8 cellular contexts compared by ENCODE assay signal in the genomic region with DNA sequence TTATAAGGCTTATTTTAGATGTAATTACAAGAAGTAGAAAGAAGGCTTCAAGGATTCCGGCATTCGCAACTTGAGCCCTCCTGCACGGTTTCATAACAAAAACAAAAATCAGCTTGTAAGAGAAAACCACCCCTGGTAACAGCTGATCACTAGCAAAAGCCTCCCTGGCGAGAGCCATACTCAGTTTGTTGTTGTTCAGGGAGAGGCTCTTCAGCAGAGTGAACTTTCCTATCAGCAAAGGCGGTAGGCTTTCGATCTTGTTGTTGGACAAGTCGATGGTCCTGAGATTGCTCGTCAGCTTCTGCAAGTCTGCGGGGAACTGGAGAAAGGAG. TPM values are rescaled to one million over a fixed set of nuclear protein-coding genes. Genes with fewer than 3 reads are reported as not detected.
DNase-seq lines count a peak whose midpoint lies in the region; ATAC-seq and TF ChIP-seq lines count a peak whose summit lies in the region.

No MANE protein-coding gene starts in this region.

- H3K4me1 ChIP-seq in SJCRH30 = peaks cover 7% of the 10 kb centered on the region

- ATAC-seq in GM19397 (IDR thresholded peaks at IDR 0.05; ENCODE audit: unreplicated experiment) (peak; percentile 3), esophagus mucosa (peak; percentile 12), HG02571 (IDR thresholded peaks at IDR 0.05; ENCODE audit: unreplicated experiment) (no peak), HG02763 (IDR thresholded peaks at IDR 0.05; ENCODE audit: unreplicated experiment) (no peak)

- peak overlapping the region; percentile 96 for H3K27ac Mint-ChIP-seq in nephron progenitor cell

- H3K27ac ChIP-seq in SJCRH30 = peak overlapping the region; percentile 74

- TF ChIP-seq CTCF in nephron progenitor cell (IDR thresholded peaks at IDR 0.05) = no peak

- H3K36me3 ChIP-seq in SJCRH30 = peaks cover 7% of the 10 kb centered on the region; the same call in 1 of the 2 replicates

- H3K27me3 ChIP-seq in SJCRH30 = no peaks in the 10 kb centered on the region

- H3K36me3 Mint-ChIP-seq in nephron progenitor cell (ENCODE audit: low read depth) = peaks cover 9% of the 10 kb centered on the region

- DNase-seq in A172 (ENCODE audit: low spot score) (peak; percentile 23), SJCRH30 (peak in 1 of 2 experiments; percentile 60), nephron progenitor cell (no peak), 8988T (no peak)

- no peaks in the 10 kb centered on the region for H3K9me3 ChIP-seq in SJCRH30 (replicated peaks)

- H3K9me3 Mint-ChIP-seq in nephron progenitor cell = no peaks in the 10 kb centered on the region

- no peaks in the 10 kb centered on the region for H3K27me3 Mint-ChIP-seq in nephron progenitor cell (ENCODE audit: low read depth, poor library complexity)

- peaks cover 32% of the 10 kb centered on the region for H3K4me1 Mint-ChIP-seq in nephron progenitor cell

- peak overlapping the region; percentile 94 for H3K4me3 Mint-ChIP-seq in nephron progenitor cell

- H3K4me3 ChIP-seq in SJCRH30 = peak overlapping the region; percentile 93

RNA-seq across cellular contexts. Expression of a gene that starts 0.7 kb away (rescaled TPM):
- total RNA-seq in A172 (2014; rRNA removed; shearing (Covaris generic)) = 13.2 and 14.6 TPM in 2 replicates
- total RNA-seq in SJCRH30 (2014; rRNA removed; shearing (Covaris generic)) = 23.8 and 26.4 TPM in 2 replicates
- total RNA-seq in esophagus mucosa = 11.6 TPM

RNA-seq across cellular contexts. Expression of a gene that starts 0.7 kb away (rescaled TPM):
- 45.6 and 54.5 TPM in 2 replicates for total RNA-seq in A172 (2014; rRNA removed; shearing (Covaris generic))
- 54.7 and 59.2 TPM in 2 replicates for total RNA-seq in SJCRH30 (2014; rRNA removed; shearing (Covaris generic))
- total RNA-seq in esophagus mucosa = 13.1 TPM

RNA-seq across cellular contexts. Expression of a gene that starts 27.5 kb away (rescaled TPM):
- total RNA-seq in A172 (2014; rRNA removed; shearing (Covaris generic)) = 1.4 and 2.0 TPM in 2 replicates
- 11.0 and 15.2 TPM in 2 replicates for total RNA-seq in SJCRH30 (2014; rRNA removed; shearing (Covaris generic))
- 1.2 TPM for total RNA-seq in esophagus mucosa

RNA-seq across cellular contexts. Expression of a gene that starts 52.5 kb away (rescaled TPM):
- 64.1 and 77.1 TPM in 2 replicates for total RNA-seq in A172 (2014; rRNA removed; shearing (Covaris generic))
- 52.6 and 60.7 TPM in 2 replicates for total RNA-seq in SJCRH30 (2014; rRNA removed; shearing (Covaris generic))
- 34.4 TPM for total RNA-seq in esophagus mucosa

RNA-seq across cellular contexts. Expression of a gene that starts 57.0 kb away (rescaled TPM):
- total RNA-seq in A172 (2014; rRNA removed; shearing (Covaris generic)) = 37.4 and 45.4 TPM in 2 replicates
- 84.6 and 86.2 TPM in 2 replicates for total RNA-seq in SJCRH30 (2014; rRNA removed; shearing (Covaris generic))
- 23.0 TPM for total RNA-seq in esophagus mucosa

Comparison
In these comparisons a context has a peak if more than half of its experiments do, and no peak if none do; other contexts are left out.
1. ATAC-seq: peak in GM19397 (single experiment) and esophagus mucosa (single experiment); none in HG02571 (single experiment) and HG02763 (single experiment).